Comparison of ENCODE assay signal across 19 cellular contexts in the genomic region with DNA sequence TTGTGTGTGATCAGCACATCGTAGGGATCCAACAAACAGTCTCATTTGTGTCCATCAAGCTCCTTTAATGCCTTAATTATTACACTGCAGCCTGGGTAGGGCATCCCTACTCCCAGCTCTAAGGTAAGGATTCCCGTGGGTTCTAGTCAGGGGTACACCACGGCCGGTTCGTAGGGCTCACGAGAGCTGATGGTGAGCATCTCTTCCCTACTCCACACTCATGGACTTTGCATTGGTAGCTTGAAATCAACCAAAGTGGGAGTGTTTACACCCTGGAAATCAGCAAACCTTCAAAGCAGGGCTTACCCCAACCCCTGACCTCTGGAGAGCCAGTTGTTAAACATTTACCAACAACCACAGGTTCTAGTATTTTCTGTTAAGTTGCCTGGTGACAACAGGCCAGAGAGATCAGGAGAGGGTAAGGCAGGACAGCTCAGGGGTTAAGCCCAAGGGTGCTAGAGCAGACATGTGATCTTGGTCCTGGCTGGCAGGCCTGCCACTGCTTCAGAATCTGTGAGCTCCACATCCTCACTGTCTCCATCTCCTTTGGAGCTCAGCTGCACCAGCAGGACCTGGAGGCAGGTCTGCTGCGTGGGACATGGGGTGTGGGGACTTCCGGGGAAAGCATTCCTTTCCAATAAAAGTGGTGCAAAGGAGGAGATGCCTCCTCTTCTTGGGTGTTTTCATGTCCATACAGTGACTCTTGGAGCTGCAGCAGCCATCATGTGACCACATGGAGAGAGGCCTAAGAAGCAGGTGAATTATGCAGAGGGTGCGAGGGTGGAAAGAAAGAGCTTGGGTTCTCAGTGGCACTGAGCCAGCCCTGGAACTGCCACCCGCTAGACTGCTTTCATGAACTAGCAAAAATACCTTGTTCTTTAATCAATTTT.
"Had no signal": no experiment of that assay in that cellular context is flagged by ENCODE, and none has a peak within 500 bp of the region (broad histone marks: within the 10 kb centered on the region; RNA-seq: fewer than 3 reads in every experiment).

No MANE protein-coding gene starts in this region.

- H3K27ac Mint-ChIP-seq: effector memory CD8-positive, alpha-beta T cell; mesothelial cell of epicardium; nephron progenitor cell had no signal

- H3K4me3 ChIP-seq: mucosa of descending colon, prostate gland, skin epidermis, stomach, thyroid gland, vagina had no signal

- H3K36me3 ChIP-seq: prostate gland, stomach, thyroid gland, vagina had no signal

- H3K9me3 ChIP-seq: prostate gland, thyroid gland, vagina had no signal

- DNase-seq: cortex of kidney; effector memory CD8-positive, alpha-beta T cell; mesenchymal stem cell; mucosa of descending colon; naive B cell; nephron progenitor cell; nucleus accumbens; right cardiac atrium; stimulated activated CD4-positive, alpha-beta T cell treated with anti-CD3 and anti-CD28 coated beads, Interleukin-15, amount 100 ng/mL, for 24 hours; stimulated activated CD4-positive, alpha-beta T cell treated with anti-CD3 and anti-CD28 coated beads, Interleukin-4, amount 100 ng/mL, for 1 hour; stimulated activated CD8-positive, alpha-beta memory T cell treated with anti-CD3 and anti-CD28 coated beads, Interleukin-4, amount 100 ng/mL, for 48 hours; stimulated activated naive CD4-positive, alpha-beta T cell; stomach; thyroid gland; trophoblast cell had no signal

- H3K4me1 Mint-ChIP-seq: mesothelial cell of epicardium, naive B cell had no signal

- H3K4me3 Mint-ChIP-seq: effector memory CD8-positive, alpha-beta T cell; mesothelial cell of epicardium; nephron progenitor cell had no signal

- H3K27ac ChIP-seq: prostate gland, skin epidermis, stomach, thyroid gland, vagina had no signal

- H3K27me3 ChIP-seq: stomach, thyroid gland, vagina had no signal

- H3K4me1 ChIP-seq: prostate gland, stomach, vagina had no signal

- ATAC-seq: effector memory CD8-positive, alpha-beta T cell; mucosa of descending colon; right cardiac atrium had no signal
